8 cellular contexts compared by ENCODE assay signal in the genomic region with DNA sequence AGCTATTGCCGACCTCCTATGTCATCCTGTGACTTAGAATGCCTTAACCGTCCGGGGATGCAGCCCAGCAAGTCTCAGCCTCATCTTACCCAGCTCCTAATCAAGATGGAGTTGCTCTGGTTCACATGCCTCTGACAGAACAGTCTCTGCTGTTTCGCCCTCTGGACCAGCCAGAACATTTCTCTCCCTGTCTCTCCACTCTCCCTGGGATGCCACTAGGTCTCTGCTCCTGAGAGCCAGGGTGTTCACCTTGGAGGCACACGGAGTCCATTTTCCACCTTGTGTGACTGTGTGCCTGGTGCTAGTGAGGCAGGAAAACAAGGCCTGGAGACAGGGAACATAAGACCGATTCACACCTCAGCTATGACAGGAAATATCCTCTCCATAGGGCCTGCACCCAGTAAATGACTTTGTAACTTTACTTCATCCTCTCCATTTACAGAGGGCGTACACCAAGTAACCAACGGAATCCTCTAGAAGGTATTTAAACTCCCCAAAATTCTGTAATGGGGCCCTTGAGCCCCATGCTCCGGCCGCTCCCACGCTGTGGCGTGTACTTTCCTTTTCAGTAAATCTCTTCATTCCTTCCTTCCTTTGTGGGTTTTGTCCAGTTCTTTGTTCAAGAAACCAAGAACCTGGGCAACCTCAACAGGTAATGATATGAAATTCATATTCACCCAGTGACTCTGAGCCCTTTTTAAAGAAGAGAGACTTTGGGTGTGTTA. TPM values are rescaled to one million over a fixed set of nuclear protein-coding genes. Genes with fewer than 3 reads are reported as not detected.
DNase-seq lines count a peak whose midpoint lies in the region; ATAC-seq and TF ChIP-seq lines count a peak whose summit lies in the region.
"Had no signal": no experiment of that assay in that cellular context is flagged by ENCODE, and none has a peak within 500 bp of the region (broad histone marks: within the 10 kb centered on the region; RNA-seq: fewer than 3 reads in every experiment).

No MANE protein-coding gene starts in this region.

- H3K4me1 ChIP-seq in lower lobe of right lung, result peaks cover 32% of the 10 kb centered on the region
- peaks cover 17% of the 10 kb centered on the region for H3K4me1 ChIP-seq in MM.1S (ENCODE audit: low read length)

- no peaks in the 10 kb centered on the region for H3K9me2 ChIP-seq in MM.1S (replicated peaks; ENCODE audit: insufficient read depth, low read length)

- peak overlapping the region; percentile 32 for H3K27ac ChIP-seq in adipose tissue (ENCODE audit: low read depth, low read length)
- H3K27ac ChIP-seq in lower lobe of right lung, result peak overlapping the region; percentile 96
- no peak overlapping the region for H3K27ac ChIP-seq in MM.1S (ENCODE audit: low read length)

- no peak for ATAC-seq in lower lobe of right lung
- ATAC-seq in stimulated activated naive B cell treated with anti-CD40 and anti-IgM and Interleukin-4, amounts not matched to agents 10 μg/mL and 1 μg/mL and 100 μg/mL, for 72 hours (replicated peaks), result no peak

- DNase-seq in HFFc6 (no peak), lower lobe of right lung (no peak), MM.1S (no peak), Kasumi-1 (lab: John Stamatoyannopoulos, UW) (no peak)
- no peak for DNase-seq in stimulated activated naive B cell treated with anti-CD40 and anti-IgM and Interleukin-4, amounts not matched to agents 10 μg/mL and 1 μg/mL and 100 μg/mL, for 72 hours
- DNase-seq in activated CD4-positive, CD25-positive, alpha-beta regulatory T cell treated with anti-CD3 and anti-CD28 coated beads, Interleukin-2, amount 50 U/mL, for 72 hours, result no peak
- DNase-seq: NCI-H526 treated with DMSO at 0.1 percent for 48 hours had no signal

- no peak overlapping the region for H3K4me2 ChIP-seq in MM.1S (ENCODE audit: low read depth, low read length)

- intact Hi-C loops in lower lobe of right lung (cut with DNase I), result loop anchor here (10.0 kb wide), 1 partner anchor 48 kb away; a partner anchor contains a TSS

- TF ChIP-seq CTCF in HFFc6 (IDR thresholded peaks at IDR 0.05) (no peak), lower lobe of right lung (IDR thresholded peaks at IDR 0.05) (no peak), MM.1S (IDR thresholded peaks at IDR 0.05; ENCODE audit: low read length) (no peak)

- WGBS in adipose tissue, 3 donors, result 84 to 94% (median 87%) methylated on average over 12 of the region's 12 CpGs

- H3F3A ChIP-seq in MM.1S (ENCODE audit: insufficient read depth, low read length), result peaks cover 12% of the 10 kb centered on the region

- no peaks in the 10 kb centered on the region for H3K79me2 ChIP-seq in MM.1S (ENCODE audit: low read length)

- peaks cover 4% of the 10 kb centered on the region; the same call in 1 of the 2 replicates for H3K27me3 Mint-ChIP-seq in HFFc6 (ENCODE audit: insufficient read depth)
- no peaks in the 10 kb centered on the region for H3K27me3 Mint-ChIP-seq in stimulated activated naive B cell treated with anti-CD40 and anti-IgM and Interleukin-4, amounts not matched to agents 10 μg/mL and 1 μg/mL and 100 μg/mL, for 72 hours

- no peak overlapping the region for H3K4me3 Mint-ChIP-seq in HFFc6
- H3K4me3 Mint-ChIP-seq in stimulated activated naive B cell treated with anti-CD40 and anti-IgM and Interleukin-4, amounts not matched to agents 10 μg/mL and 1 μg/mL and 100 μg/mL, for 72 hours, result no peak overlapping the region

- H3K9me3 ChIP-seq in lower lobe of right lung, result no peaks in the 10 kb centered on the region
- H3K9me3 ChIP-seq in MM.1S (replicated peaks; ENCODE audit: insufficient read depth, low read length), result no peaks in the 10 kb centered on the region

- no peaks in the 10 kb centered on the region for H3K9me3 Mint-ChIP-seq in HFFc6
- H3K9me3 Mint-ChIP-seq in stimulated activated naive B cell treated with anti-CD40 and anti-IgM and Interleukin-4, amounts not matched to agents 10 μg/mL and 1 μg/mL and 100 μg/mL, for 72 hours, result peaks cover 0 to 2% of the 10 kb centered on the region in 2 donors

- H3K27me3 ChIP-seq in lower lobe of right lung (ENCODE audit: low read depth) (no peaks in the 10 kb centered on the region), MM.1S (replicated peaks; ENCODE audit: insufficient read depth, low read length) (peaks cover 61% of the 10 kb centered on the region)

- H4K20me1 ChIP-seq in MM.1S (ENCODE audit: insufficient read depth, low read length), result no peaks in the 10 kb centered on the region

- H2AFZ ChIP-seq in MM.1S (ENCODE audit: low read length), result no peak overlapping the region

- H3K9ac ChIP-seq in MM.1S (ENCODE audit: low read length), result no peak overlapping the region

- peak overlapping the region; percentile 85 for H3K27ac Mint-ChIP-seq in HFFc6
- peak overlapping the region; percentile 2 for H3K27ac Mint-ChIP-seq in stimulated activated naive B cell treated with anti-CD40 and anti-IgM and Interleukin-4, amounts not matched to agents 10 μg/mL and 1 μg/mL and 100 μg/mL, for 72 hours

- H3K36me3 ChIP-seq in lower lobe of right lung, result no peaks in the 10 kb centered on the region
- H3K36me3 ChIP-seq in MM.1S (replicated peaks; ENCODE audit: insufficient read depth, low read length), result no peaks in the 10 kb centered on the region

- H3K36me3 Mint-ChIP-seq in HFFc6 (ENCODE audit: low read depth), result no peaks in the 10 kb centered on the region
- no peaks in the 10 kb centered on the region for H3K36me3 Mint-ChIP-seq in stimulated activated naive B cell treated with anti-CD40 and anti-IgM and Interleukin-4, amounts not matched to agents 10 μg/mL and 1 μg/mL and 100 μg/mL, for 72 hours

- H3K4me1 Mint-ChIP-seq in HFFc6 (ENCODE audit: low read depth), result peaks cover 35% of the 10 kb centered on the region
- peaks cover 23 to 45% of the 10 kb centered on the region in 2 donors for H3K4me1 Mint-ChIP-seq in stimulated activated naive B cell treated with anti-CD40 and anti-IgM and Interleukin-4, amounts not matched to agents 10 μg/mL and 1 μg/mL and 100 μg/mL, for 72 hours

- H3K4me3 ChIP-seq in lower lobe of right lung (no peak overlapping the region), MM.1S (ENCODE audit: low read length) (no peak overlapping the region)

RNA-seq across cellular contexts. Expression of a gene that starts 16.7 kb away (rescaled TPM):
- 10 to 100 TPM in 1 of 6 experiments, 1 to 10 TPM in 5; 6.4 to 12.1 (median 8.4) TPM for total RNA-seq in HFFc6 (2021; fragmentation: NEBNext Ultra II Directional; extraction: Animal tissue kit (Norgen Biotek cat#: 25700))
- polyA plus RNA-seq in adipose tissue, result 1 to 10 TPM in 2 of 3 donors, under 1 TPM in 1; 0.99 to 3.8 (median 1.6) TPM
- 0.38 TPM for total RNA-seq in lower lobe of right lung

RNA-seq across cellular contexts. Expression of a gene that starts 32.0 kb away (rescaled TPM):
- total RNA-seq in HFFc6 (2021; fragmentation: NEBNext Ultra II Directional; extraction: Animal tissue kit (Norgen Biotek cat#: 25700)), result 100 to 1,000 TPM; 399 to 531 (median 452) TPM
- polyA plus RNA-seq in adipose tissue, result 1,000 to 10,000 TPM in 2 of 3 donors, 100 to 1,000 TPM in 1; 569 to 2,459 (median 1,570) TPM
- total RNA-seq in lower lobe of right lung, result 767 TPM

RNA-seq across cellular contexts. Expression of a gene that starts 38.8 kb away (rescaled TPM):
- total RNA-seq in HFFc6 (2021; fragmentation: NEBNext Ultra II Directional; extraction: Animal tissue kit (Norgen Biotek cat#: 25700)), result 10 to 100 TPM; 23.5 to 36.1 (median 30.0) TPM
- 100 to 1,000 TPM in 2 of 3 donors, 10 to 100 TPM in 1; 84.7 to 356 (median 325) TPM for polyA plus RNA-seq in adipose tissue
- total RNA-seq in lower lobe of right lung, result 128 TPM

RNA-seq across cellular contexts. Expression of a gene that starts 41.4 kb away (rescaled TPM):
- total RNA-seq in HFFc6 (2021; fragmentation: NEBNext Ultra II Directional; extraction: Animal tissue kit (Norgen Biotek cat#: 25700)), result 1 to 10 TPM; 2.5 to 3.3 (median 2.9) TPM
- polyA plus RNA-seq in adipose tissue, result 10 to 100 TPM in 1 of 3 donors, 1 to 10 TPM in 2; 1.0 to 15.4 (median 3.4) TPM
- total RNA-seq in lower lobe of right lung, result 23.1 TPM

RNA-seq across cellular contexts. Expression of a gene that starts 45.0 kb away (rescaled TPM):
- 100 to 1,000 TPM; 257 to 325 (median 291) TPM for total RNA-seq in HFFc6 (2021; fragmentation: NEBNext Ultra II Directional; extraction: Animal tissue kit (Norgen Biotek cat#: 25700))
- polyA plus RNA-seq in adipose tissue, result 1,000 to 10,000 TPM in 2 of 3 donors, 100 to 1,000 TPM in 1; 208 to 1,862 (median 1,191) TPM
- 607 TPM for total RNA-seq in lower lobe of right lung
